26 cellular contexts compared by ENCODE assay signal in the genomic region with DNA sequence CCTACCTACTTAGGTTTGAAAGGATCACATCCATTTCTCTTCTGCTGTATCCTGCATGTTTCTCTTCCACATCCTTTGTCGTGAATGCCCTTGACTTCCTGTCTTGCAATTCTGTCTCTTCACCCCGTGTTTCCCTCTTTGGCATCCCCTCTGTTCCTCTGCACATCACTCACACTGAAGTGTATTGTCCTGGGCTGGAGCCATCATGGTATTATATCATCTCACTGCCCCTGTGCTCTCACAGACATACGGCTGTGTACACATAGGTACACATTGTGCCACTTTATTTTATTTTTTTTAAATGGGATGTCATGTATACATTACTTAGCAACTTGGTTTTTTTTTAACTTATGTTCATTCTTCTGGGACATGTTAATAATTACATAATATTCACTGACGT.
DNase-seq lines count a peak whose midpoint lies in the region; ATAC-seq, FAIRE-seq and TF ChIP-seq lines count a peak whose summit lies in the region.
"Had no signal": no experiment of that assay in that cellular context is flagged by ENCODE, and none has a peak within 500 bp of the region (broad histone marks: within the 10 kb centered on the region; RNA-seq: fewer than 3 reads in every experiment).

No MANE protein-coding gene starts in this region.

- no peak overlapping the region for H2AFZ ChIP-seq in smooth muscle cell (ENCODE audit: low read depth)
- H2AFZ ChIP-seq: hepatocyte had no signal

- peaks cover 30% of the 10 kb centered on the region for H3K36me3 Mint-ChIP-seq in mesothelial cell of epicardium
- H3K36me3 Mint-ChIP-seq: activated naive CD4-positive, alpha-beta T cell treated with anti-CD3 and anti-CD28 coated beads, Interleukin-2, amount 50 U/mL, for 72 hours had no signal

- no peak for DNase-seq in epithelial cell of prostate (ENCODE audit: low read depth, low spot score)
- DNase-seq in mesothelial cell of epicardium (ENCODE audit: low spot score in 2 of 2, unreplicated experiment in 2 of 2), result no peak
- no peak for DNase-seq in smooth muscle cell (lab: John Stamatoyannopoulos, UW; ENCODE audit: unreplicated experiment)
- no peak for DNase-seq in AG08395 (ENCODE audit: low spot score)
- no peak for DNase-seq in frontal cortex (ENCODE audit: low spot score in 2 of 2)
- DNase-seq: activated CD4-positive, alpha-beta T cell treated with anti-CD3 and anti-CD28 coated beads for 48 hours; activated T-cell treated with anti-CD3 and anti-CD28 coated beads, Interleukin-2, amount 50 U/mL, for 72 hours; CD4-positive, alpha-beta T cell; DMS153; NCI-H1092 treated with DMSO at 0.1 percent for 48 hours; NCI-H2029; NCI-H774; SHP77 had no signal

- CTCF ChIA-PET in HEK293 (lab: Yijun Ruan, JAX), result interaction anchor here (1.3 to 1.8 kb wide), 2 partner anchors 156 to 202 kb away, joined by 3 to 5 read pairs; no protein-coding TSS in a partner anchor

- H3K9me3 Mint-ChIP-seq in mesothelial cell of epicardium, result no peaks in the 10 kb centered on the region
- H3K9me3 Mint-ChIP-seq: activated naive CD4-positive, alpha-beta T cell treated with anti-CD3 and anti-CD28 coated beads, Interleukin-2, amount 50 U/mL, for 72 hours; activated T-cell treated with anti-CD3 and anti-CD28 coated beads, Interleukin-2, amount 50 U/mL, for 72 hours; CD4-positive, alpha-beta T cell had no signal

- no peak overlapping the region for H3K4me3 ChIP-seq in HEK293 (ENCODE audit: low read depth, low read length)
- no peak overlapping the region for H3K4me3 ChIP-seq in smooth muscle cell
- H3K4me3 ChIP-seq: hepatocyte, lung, suprapubic skin had no signal

- WGBS in smooth muscle cell (ENCODE audit: low lambda C conversion rate), result 57% methylated on average over 4 of the region's 4 CpGs

- no peak for TF ChIP-seq CTCF in HEK293 (tag by site-specific recombination; IDR thresholded peaks at IDR 0.05)
- TF ChIP-seq CTCF in mesothelial cell of epicardium (IDR thresholded peaks at IDR 0.05; ENCODE audit: unreplicated experiment), result no peak
- no peak for TF ChIP-seq CTCF in smooth muscle cell (IDR thresholded peaks at IDR 0.05; ENCODE audit: borderline replicate concordance, insufficient read depth, poor library complexity, severe bottlenecking)

- H3K36me3 ChIP-seq in HEK293 (ENCODE audit: control insufficient read depth in 2 of 2, insufficient read depth in 1 of 2, low read length in 2 of 2), result peaks cover 11 to 16% of the 10 kb centered on the region in 2 experiments
- H3K36me3 ChIP-seq in smooth muscle cell (ENCODE audit: low read depth), result no peaks in the 10 kb centered on the region
- H3K36me3 ChIP-seq: suprapubic skin had no signal

- H3K4me1 ChIP-seq in HEK293 (ENCODE audit: control insufficient read depth, insufficient read depth, low read length) (peaks cover 19% of the 10 kb centered on the region), smooth muscle cell (ENCODE audit: low read depth) (peaks cover 39% of the 10 kb centered on the region)

- peak overlapping the region; percentile 67 for H3K27ac Mint-ChIP-seq in mesothelial cell of epicardium
- H3K27ac Mint-ChIP-seq: activated T-cell treated with anti-CD3 and anti-CD28 coated beads, Interleukin-2, amount 50 U/mL, for 72 hours; CD4-positive, alpha-beta T cell had no signal

- peaks cover 5% of the 10 kb centered on the region for H3F3A ChIP-seq in smooth muscle cell (ENCODE audit: low read depth)

- FAIRE-seq in frontal cortex (lab: Jason Lieb, UNC), result no peak
- FAIRE-seq: colon, G401.6, GM18507, islet of Langerhans, TTC549 had no signal

- H3K4me1 Mint-ChIP-seq in mesothelial cell of epicardium, result peaks cover 47% of the 10 kb centered on the region

- H3K27me3 ChIP-seq in smooth muscle cell (ENCODE audit: low read depth), result no peaks in the 10 kb centered on the region
- H3K27me3 ChIP-seq: hepatocyte, suprapubic skin had no signal

- peak overlapping the region; percentile 34; the same call in 1 of the 2 replicates for H3K27ac ChIP-seq in HEK293 (ENCODE audit: extremely low read depth, low read depth, low read length)
- peak overlapping the region; percentile 50 for H3K27ac ChIP-seq in epithelial cell of prostate
- H3K27ac ChIP-seq in smooth muscle cell (ENCODE audit: low read depth), result peak overlapping the region; percentile 20
- H3K27ac ChIP-seq: hepatocyte had no signal

- H3K4me2 ChIP-seq in smooth muscle cell, result peak overlapping the region; percentile 26
- H3K4me2 ChIP-seq: hepatocyte had no signal

- no peak overlapping the region for H3K9ac ChIP-seq in smooth muscle cell (ENCODE audit: low read depth)

- H3K4me3 Mint-ChIP-seq in mesothelial cell of epicardium, result no peak overlapping the region
- H3K4me3 Mint-ChIP-seq: activated T-cell treated with anti-CD3 and anti-CD28 coated beads, Interleukin-2, amount 50 U/mL, for 72 hours; CD4-positive, alpha-beta T cell had no signal

- H3K9me3 ChIP-seq in HEK293 (ENCODE audit: control insufficient read depth, insufficient read depth, low read depth, low read length) (no peaks in the 10 kb centered on the region), smooth muscle cell (replicated peaks; ENCODE audit: low read depth) (no peaks in the 10 kb centered on the region)
- H3K9me3 ChIP-seq: suprapubic skin had no signal

- no peaks in the 10 kb centered on the region for H4K20me1 ChIP-seq in smooth muscle cell (ENCODE audit: low read depth)

- ATAC-seq in GM19467 (IDR thresholded peaks at IDR 0.05; ENCODE audit: unreplicated experiment), result no peak
- ATAC-seq in HG03025 (IDR thresholded peaks at IDR 0.05; ENCODE audit: low FRiP score, unreplicated experiment), result no peak
- ATAC-seq: sciatic nerve had no signal

- POLR2A ChIA-PET in HEK293 (lab: Yijun Ruan, JAX), result no interaction called here

- H3K27me3 Mint-ChIP-seq in mesothelial cell of epicardium (ENCODE audit: low read depth), result no peaks in the 10 kb centered on the region
- H3K27me3 Mint-ChIP-seq: CD4-positive, alpha-beta T cell had no signal

- no peaks in the 10 kb centered on the region for H3K79me2 ChIP-seq in smooth muscle cell (ENCODE audit: low read depth)

TF ChIP-seq in HEK293, 187 proteins besides CTCF, POLR2A, EP300 and RAD21:
- no peak for TF ChIP-seq ZNF558 (tag by site-specific recombination; IDR thresholded peaks at IDR 0.05)
- TF ChIP-seq ZNF791 (tag by site-specific recombination; IDR thresholded peaks at IDR 0.05), result no peak
- TF ChIP-seq ZNF157 (tag by site-specific recombination; IDR thresholded peaks at IDR 0.05), result no peak
- TF ChIP-seq, protein P1, sequence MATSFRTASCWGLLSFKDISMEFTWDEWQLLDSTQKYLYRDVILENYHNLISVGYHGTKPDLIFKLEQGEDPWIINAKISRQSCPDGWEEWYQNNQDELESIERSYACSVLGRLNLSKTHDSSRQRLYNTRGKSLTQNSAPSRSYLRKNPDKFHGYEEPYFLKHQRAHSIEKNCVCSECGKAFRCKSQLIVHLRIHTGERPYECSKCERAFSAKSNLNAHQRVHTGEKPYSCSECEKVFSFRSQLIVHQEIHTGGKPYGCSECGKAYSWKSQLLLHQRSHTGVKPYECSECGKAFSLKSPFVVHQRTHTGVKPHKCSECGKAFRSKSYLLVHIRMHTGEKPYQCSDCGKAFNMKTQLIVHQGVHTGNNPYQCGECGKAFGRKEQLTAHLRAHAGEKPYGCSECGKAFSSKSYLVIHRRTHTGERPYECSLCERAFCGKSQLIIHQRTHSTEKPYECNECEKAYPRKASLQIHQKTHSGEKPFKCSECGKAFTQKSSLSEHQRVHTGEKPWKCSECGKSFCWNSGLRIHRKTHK (tag by site-specific recombination; IDR thresholded peaks at IDR 0.05), result no peak
- no peak for TF ChIP-seq ZNF394 (tag by site-specific recombination; IDR thresholded peaks at IDR 0.05; ENCODE audit: borderline replicate concordance)
- no peak for TF ChIP-seq SCRT2 (tag by site-specific recombination; IDR thresholded peaks at IDR 0.05)
- TF ChIP-seq ZNF223 (tag by site-specific recombination; IDR thresholded peaks at IDR 0.05), result no peak
- no peak for TF ChIP-seq ZNF473 (tag by site-specific recombination; IDR thresholded peaks at IDR 0.05)
